ENCODE assay signal across 10 cellular contexts in genomic region chr1:234875953-234876814, GRCh38.
DNase-seq lines count a peak whose midpoint lies in the region; ATAC-seq and TF ChIP-seq lines count a peak whose summit lies in the region.
"Had no signal": no experiment of that assay in that cellular context is flagged by ENCODE, and none has a peak within 500 bp of the region (broad histone marks: within the 10 kb centered on the region; RNA-seq: fewer than 3 reads in every experiment).

No MANE protein-coding gene starts in this region.

- peak; percentile 29 for DNase-seq in AG08396 (ENCODE audit: low spot score)
- no peak for DNase-seq in activated T-helper 2 cell treated with anti-CD3 and anti-CD28 coated beads, Interferon-gamma antibody, Interleukin-2, Interleukin-4, amounts not matched to agents 10 μg/mL and 5 μg/mL and 100 μg/mL, durations not matched to agents 14 hours and 24 hours and 36 hours (ENCODE audit: low spot score)
- peak; percentile 12 to 44 for DNase-seq in lung microvascular endothelial cell (ENCODE audit: low read depth in 2 of 2)
- no peak for DNase-seq in NCI-H1105 (lab: John Stamatoyannopoulos, UW)
- no peak for DNase-seq in GM19240 (ENCODE audit: insufficient read length, low spot score)
- DNase-seq: retina had no signal

- intact Hi-C loops in activated T-helper 2 cell treated with anti-CD3 and anti-CD28 coated beads, Interferon-gamma antibody, Interleukin-2, Interleukin-4, amounts not matched to agents 10 μg/mL and 5 μg/mL and 100 μg/mL, durations not matched to agents 14 hours and 24 hours and 36 hours (cut with micrococcal nuclease) = loop anchor here (1.0 to 2.0 kb wide), 11 partner anchors 17 to 375 kb away; partner anchors contain the start of gene IRF2BP2

- peaks cover 63% of the 10 kb centered on the region for H3K4me1 Mint-ChIP-seq in activated T-helper 2 cell treated with anti-CD3 and anti-CD28 coated beads, Interferon-gamma antibody, Interleukin-2, Interleukin-4, amounts not matched to agents 10 μg/mL and 5 μg/mL and 100 μg/mL, durations not matched to agents 14 hours and 24 hours and 36 hours (ENCODE audit: low read depth)

- peak overlapping the region; percentile 88 for H3K27ac Mint-ChIP-seq in activated T-helper 2 cell treated with anti-CD3 and anti-CD28 coated beads, Interferon-gamma antibody, Interleukin-2, Interleukin-4, amounts not matched to agents 10 μg/mL and 5 μg/mL and 100 μg/mL, durations not matched to agents 14 hours and 24 hours and 36 hours
- H3K27ac Mint-ChIP-seq: activated naive CD8-positive, alpha-beta T cell had no signal

- no peak for TF ChIP-seq RAD21 in Ishikawa (IDR thresholded peaks at IDR 0.05; ENCODE audit: low read depth)

- no peak for TF ChIP-seq EP300 in Ishikawa (IDR thresholded peaks at IDR 0.05; ENCODE audit: borderline replicate concordance)

- no peaks in the 10 kb centered on the region for H3K9me3 Mint-ChIP-seq in activated T-helper 2 cell treated with anti-CD3 and anti-CD28 coated beads, Interferon-gamma antibody, Interleukin-2, Interleukin-4, amounts not matched to agents 10 μg/mL and 5 μg/mL and 100 μg/mL, durations not matched to agents 14 hours and 24 hours and 36 hours

- H3K4me3 Mint-ChIP-seq in activated T-helper 2 cell treated with anti-CD3 and anti-CD28 coated beads, Interferon-gamma antibody, Interleukin-2, Interleukin-4, amounts not matched to agents 10 μg/mL and 5 μg/mL and 100 μg/mL, durations not matched to agents 14 hours and 24 hours and 36 hours (ENCODE audit: low read depth) = no peak overlapping the region
- H3K4me3 Mint-ChIP-seq: activated naive CD8-positive, alpha-beta T cell had no signal

- H3K36me3 Mint-ChIP-seq in activated T-helper 2 cell treated with anti-CD3 and anti-CD28 coated beads, Interferon-gamma antibody, Interleukin-2, Interleukin-4, amounts not matched to agents 10 μg/mL and 5 μg/mL and 100 μg/mL, durations not matched to agents 14 hours and 24 hours and 36 hours (ENCODE audit: low read depth) = no peaks in the 10 kb centered on the region
- H3K36me3 Mint-ChIP-seq: activated naive CD8-positive, alpha-beta T cell had no signal

- ATAC-seq in GM18502 (IDR thresholded peaks at IDR 0.05; ENCODE audit: poor library complexity, unreplicated experiment) (no peak), HG03520 (IDR thresholded peaks at IDR 0.05; ENCODE audit: unreplicated experiment) (no peak)

- H3K27me3 Mint-ChIP-seq in activated T-helper 2 cell treated with anti-CD3 and anti-CD28 coated beads, Interferon-gamma antibody, Interleukin-2, Interleukin-4, amounts not matched to agents 10 μg/mL and 5 μg/mL and 100 μg/mL, durations not matched to agents 14 hours and 24 hours and 36 hours (ENCODE audit: low read depth) = no peaks in the 10 kb centered on the region
- H3K27me3 Mint-ChIP-seq: activated naive CD8-positive, alpha-beta T cell had no signal

TF ChIP-seq in Ishikawa, 13 proteins besides CTCF, POLR2A, EP300 and RAD21:
- TF ChIP-seq CEBPB (IDR thresholded peaks at IDR 0.05) (peak; percentile 64; the same call in 1 of the 2 replicates), TCF12 (IDR thresholded peaks at IDR 0.05; ENCODE audit: low read depth) (no peak), ZBTB7A (IDR thresholded peaks at IDR 0.05; ENCODE audit: low read depth) (no peak), TEAD4 (IDR thresholded peaks at IDR 0.05) (no peak), YY1 (IDR thresholded peaks at IDR 0.05; ENCODE audit: low read depth) (no peak), NFIC (IDR thresholded peaks at IDR 0.05) (no peak), CREB1 (IDR thresholded peaks at IDR 0.05; ENCODE audit: low read depth) (no peak)
- TF ChIP-seq, protein P1, sequence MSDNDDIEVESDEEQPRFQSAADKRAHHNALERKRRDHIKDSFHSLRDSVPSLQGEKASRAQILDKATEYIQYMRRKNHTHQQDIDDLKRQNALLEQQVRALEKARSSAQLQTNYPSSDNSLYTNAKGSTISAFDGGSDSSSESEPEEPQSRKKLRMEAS (IDR thresholded peaks at IDR 0.05) = no peak

Comparison
In these comparisons a context has a peak if more than half of its experiments do, and no peak if none do; other contexts are left out.
1. DNase-seq: peak in AG08396 (single experiment) and lung microvascular endothelial cell (2 of 2); none in activated T-helper 2 cell treated with anti-CD3 and anti-CD28 coated beads, Interferon-gamma antibody, Interleukin-2, Interleukin-4, amounts not matched to agents 10 μg/mL and 5 μg/mL and 100 μg/mL, durations not matched to agents 14 hours and 24 hours and 36 hours (single experiment), NCI-H1105 (single experiment) and GM19240 (single experiment).